In genomic region chr1:229342902-229343587, GRCh38 we compare ENCODE assay signal across 1 cellular context.
TF ChIP-seq lines count a peak whose summit lies in the region.

TSS of gene CCSAP (minus strand) at chr1:229343047. CDS start at chr1:229342465, 582 bp downstream.

TF ChIP-seq in HepG2, 621 proteins besides CTCF, POLR2A, EP300 and RAD21 (continued from another document and continues in another):
- TF ChIP-seq, protein P1, sequence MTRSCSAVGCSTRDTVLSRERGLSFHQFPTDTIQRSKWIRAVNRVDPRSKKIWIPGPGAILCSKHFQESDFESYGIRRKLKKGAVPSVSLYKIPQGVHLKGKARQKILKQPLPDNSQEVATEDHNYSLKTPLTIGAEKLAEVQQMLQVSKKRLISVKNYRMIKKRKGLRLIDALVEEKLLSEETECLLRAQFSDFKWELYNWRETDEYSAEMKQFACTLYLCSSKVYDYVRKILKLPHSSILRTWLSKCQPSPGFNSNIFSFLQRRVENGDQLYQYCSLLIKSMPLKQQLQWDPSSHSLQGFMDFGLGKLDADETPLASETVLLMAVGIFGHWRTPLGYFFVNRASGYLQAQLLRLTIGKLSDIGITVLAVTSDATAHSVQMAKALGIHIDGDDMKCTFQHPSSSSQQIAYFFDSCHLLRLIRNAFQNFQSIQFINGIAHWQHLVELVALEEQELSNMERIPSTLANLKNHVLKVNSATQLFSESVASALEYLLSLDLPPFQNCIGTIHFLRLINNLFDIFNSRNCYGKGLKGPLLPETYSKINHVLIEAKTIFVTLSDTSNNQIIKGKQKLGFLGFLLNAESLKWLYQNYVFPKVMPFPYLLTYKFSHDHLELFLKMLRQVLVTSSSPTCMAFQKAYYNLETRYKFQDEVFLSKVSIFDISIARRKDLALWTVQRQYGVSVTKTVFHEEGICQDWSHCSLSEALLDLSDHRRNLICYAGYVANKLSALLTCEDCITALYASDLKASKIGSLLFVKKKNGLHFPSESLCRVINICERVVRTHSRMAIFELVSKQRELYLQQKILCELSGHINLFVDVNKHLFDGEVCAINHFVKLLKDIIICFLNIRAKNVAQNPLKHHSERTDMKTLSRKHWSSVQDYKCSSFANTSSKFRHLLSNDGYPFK (CRISPR knock-in tag; IDR thresholded peaks at IDR 0.05; ENCODE audit: borderline replicate concordance) = no peak
- TF ChIP-seq ATRX (CRISPR knock-in tag; IDR thresholded peaks at IDR 0.05; ENCODE audit: borderline replicate concordance) = no peak
- no peak for TF ChIP-seq ZBTB2 (CRISPR knock-in tag; IDR thresholded peaks at IDR 0.05; ENCODE audit: low read depth)
- TF ChIP-seq, protein P2, sequence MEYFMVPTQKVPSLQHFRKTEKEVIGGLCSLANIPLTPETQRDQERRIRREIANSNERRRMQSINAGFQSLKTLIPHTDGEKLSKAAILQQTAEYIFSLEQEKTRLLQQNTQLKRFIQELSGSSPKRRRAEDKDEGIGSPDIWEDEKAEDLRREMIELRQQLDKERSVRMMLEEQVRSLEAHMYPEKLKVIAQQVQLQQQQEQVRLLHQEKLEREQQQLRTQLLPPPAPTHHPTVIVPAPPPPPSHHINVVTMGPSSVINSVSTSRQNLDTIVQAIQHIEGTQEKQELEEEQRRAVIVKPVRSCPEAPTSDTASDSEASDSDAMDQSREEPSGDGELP (IDR thresholded peaks at IDR 0.05; ENCODE audit: borderline replicate concordance, low read depth) = 0 out of 2 replicates have a peak, but pooled peaks have one; percentile 4
- 0 out of 2 replicates have a peak, but pooled peaks have one; percentile 6 for TF ChIP-seq ZNF646 (CRISPR knock-in tag; IDR thresholded peaks at IDR 0.05)
- TF ChIP-seq, protein P3, sequence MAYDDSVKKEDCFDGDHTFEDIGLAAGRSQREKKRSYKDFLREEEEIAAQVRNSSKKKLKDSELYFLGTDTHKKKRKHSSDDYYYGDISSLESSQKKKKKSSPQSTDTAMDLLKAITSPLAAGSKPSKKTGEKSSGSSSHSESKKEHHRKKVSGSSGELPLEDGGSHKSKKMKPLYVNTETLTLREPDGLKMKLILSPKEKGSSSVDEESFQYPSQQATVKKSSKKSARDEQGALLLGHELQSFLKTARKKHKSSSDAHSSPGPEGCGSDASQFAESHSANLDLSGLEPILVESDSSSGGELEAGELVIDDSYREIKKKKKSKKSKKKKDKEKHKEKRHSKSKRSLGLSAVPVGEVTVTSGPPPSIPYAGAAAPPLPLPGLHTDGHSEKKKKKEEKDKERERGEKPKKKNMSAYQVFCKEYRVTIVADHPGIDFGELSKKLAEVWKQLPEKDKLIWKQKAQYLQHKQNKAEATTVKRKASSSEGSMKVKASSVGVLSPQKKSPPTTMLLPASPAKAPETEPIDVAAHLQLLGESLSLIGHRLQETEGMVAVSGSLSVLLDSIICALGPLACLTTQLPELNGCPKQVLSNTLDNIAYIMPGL (CRISPR knock-in tag; IDR thresholded peaks at IDR 0.05; ENCODE audit: borderline replicate concordance in 1 of 2, low read depth in 1 of 2) = peak in 1 of 2 experiments; percentile 25; a peak in 1 of 4 replicates
- TF ChIP-seq ZHX1 (CRISPR knock-in tag; IDR thresholded peaks at IDR 0.05; ENCODE audit: low read depth) = no peak
- TF ChIP-seq ZNF879 (CRISPR knock-in tag; IDR thresholded peaks at IDR 0.05) = no peak
- no peak for TF ChIP-seq FIP1L1 (IDR thresholded peaks at IDR 0.05; ENCODE audit: borderline replicate concordance, insufficient read depth, low read depth, low read length)
- TF ChIP-seq ZNF280D (CRISPR knock-in tag; IDR thresholded peaks at IDR 0.05) = no peak
- no peak for TF ChIP-seq ZBTB42 (CRISPR knock-in tag; IDR thresholded peaks at IDR 0.05)
- TF ChIP-seq GATAD1 (CRISPR knock-in tag; IDR thresholded peaks at IDR 0.05) = 0 out of 2 replicates have a peak, but pooled peaks have one; percentile 6
- peak; percentile 76 for TF ChIP-seq HNRNPLL (IDR thresholded peaks at IDR 0.05; ENCODE audit: low read depth, low read length, poor library complexity, severe bottlenecking)
- TF ChIP-seq ESRRA (CRISPR knock-in tag; IDR thresholded peaks at IDR 0.05; ENCODE audit: low read depth) = no peak
- no peak for TF ChIP-seq NR2C2 (CRISPR knock-in tag; IDR thresholded peaks at IDR 0.05; ENCODE audit: borderline replicate concordance)
- TF ChIP-seq ZBTB20 (CRISPR knock-in tag; IDR thresholded peaks at IDR 0.05; ENCODE audit: borderline replicate concordance, low read depth) = no peak
- TF ChIP-seq, protein P4, sequence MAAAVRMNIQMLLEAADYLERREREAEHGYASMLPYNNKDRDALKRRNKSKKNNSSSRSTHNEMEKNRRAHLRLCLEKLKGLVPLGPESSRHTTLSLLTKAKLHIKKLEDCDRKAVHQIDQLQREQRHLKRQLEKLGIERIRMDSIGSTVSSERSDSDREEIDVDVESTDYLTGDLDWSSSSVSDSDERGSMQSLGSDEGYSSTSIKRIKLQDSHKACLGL (CRISPR knock-in tag; IDR thresholded peaks at IDR 0.05) = 0 out of 2 replicates have a peak, but pooled peaks have one; percentile 15
- TF ChIP-seq MYC (CRISPR knock-in tag; IDR thresholded peaks at IDR 0.05; ENCODE audit: borderline replicate concordance) = 0 out of 2 replicates have a peak, but pooled peaks have one; percentile 36
- no peak for TF ChIP-seq ZNF501 (CRISPR knock-in tag; IDR thresholded peaks at IDR 0.05)
- TF ChIP-seq MEF2D (CRISPR knock-in tag; IDR thresholded peaks at IDR 0.05) = no peak
- TF ChIP-seq SP140L (CRISPR knock-in tag; IDR thresholded peaks at IDR 0.05; ENCODE audit: borderline replicate concordance) = 0 out of 2 replicates have a peak, but pooled peaks have one; percentile 37
- no peak for TF ChIP-seq U2AF1 (optimal IDR thresholded peaks at IDR 0.05; ENCODE audit: low read depth, low read length)
- no peak for TF ChIP-seq EED (CRISPR knock-in tag; IDR thresholded peaks at IDR 0.05)
- TF ChIP-seq, protein P5, sequence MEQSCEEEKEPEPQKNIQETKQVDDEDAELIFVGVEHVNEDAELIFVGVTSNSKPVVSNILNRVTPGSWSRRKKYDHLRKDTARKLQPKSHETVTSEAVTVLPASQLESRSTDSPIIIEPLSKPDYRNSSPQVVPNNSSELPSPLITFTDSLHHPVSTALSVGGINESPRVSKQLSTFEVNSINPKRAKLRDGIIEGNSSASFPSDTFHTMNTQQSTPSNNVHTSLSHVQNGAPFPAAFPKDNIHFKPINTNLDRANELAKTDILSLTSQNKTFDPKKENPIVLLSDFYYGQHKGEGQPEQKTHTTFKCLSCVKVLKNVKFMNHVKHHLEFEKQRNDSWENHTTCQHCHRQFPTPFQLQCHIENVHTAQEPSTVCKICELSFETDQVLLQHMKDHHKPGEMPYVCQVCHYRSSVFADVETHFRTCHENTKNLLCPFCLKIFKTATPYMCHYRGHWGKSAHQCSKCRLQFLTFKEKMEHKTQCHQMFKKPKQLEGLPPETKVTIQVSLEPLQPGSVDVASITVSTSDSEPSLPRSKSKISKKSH (CRISPR knock-in tag; IDR thresholded peaks at IDR 0.05; ENCODE audit: borderline replicate concordance) = no peak
- TF ChIP-seq NFE2L1 (CRISPR knock-in tag; IDR thresholded peaks at IDR 0.05; ENCODE audit: borderline replicate concordance) = no peak
- peak; percentile 74 for TF ChIP-seq ZFX (CRISPR knock-in tag; IDR thresholded peaks at IDR 0.05; ENCODE audit: low read depth)
- peak; percentile 73; the same call in 1 of the 2 replicates for TF ChIP-seq ZNF546 (CRISPR knock-in tag; conservative IDR thresholded peaks at IDR 0.05)
- no peak for TF ChIP-seq ZFP36L2 (CRISPR knock-in tag; IDR thresholded peaks at IDR 0.05)
- TF ChIP-seq, protein P6, sequence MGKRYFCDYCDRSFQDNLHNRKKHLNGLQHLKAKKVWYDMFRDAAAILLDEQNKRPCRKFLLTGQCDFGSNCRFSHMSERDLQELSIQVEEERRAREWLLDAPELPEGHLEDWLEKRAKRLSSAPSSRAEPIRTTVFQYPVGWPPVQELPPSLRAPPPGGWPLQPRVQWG (CRISPR knock-in tag; IDR thresholded peaks at IDR 0.05; ENCODE audit: borderline replicate concordance, low read depth) = no peak
- TF ChIP-seq ZKSCAN8 (CRISPR knock-in tag; IDR thresholded peaks at IDR 0.05; ENCODE audit: borderline replicate concordance) = no peak
- TF ChIP-seq PHF21A (CRISPR knock-in tag; IDR thresholded peaks at IDR 0.05) = no peak
